26 cellular contexts compared by ENCODE assay signal in genomic region chr13:46546084-46546786, GRCh38.
"Had no signal": no experiment of that assay in that cellular context is flagged by ENCODE, and none has a peak within 500 bp of the region (broad histone marks: within the 10 kb centered on the region; RNA-seq: fewer than 3 reads in every experiment).

No MANE protein-coding gene starts in this region.

- H3K4me3 ChIP-seq: adrenal gland, SJSA1 had no signal

- DNase-seq: activated B cell treated with CpG ODN at 0.5 μM for 24 hours; activated CD4-positive, alpha-beta memory T cell treated with anti-CD3 and anti-CD28 coated beads, Interleukin-2, amount 10 ng/mL, durations not matched to agents 7 days and 5 days; activated CD4-positive, alpha-beta T cell treated with anti-CD3 and anti-CD28 coated beads, Interleukin-2, amount 50 U/mL, for 1 hour; activated CD8-positive, alpha-beta memory T cell treated with anti-CD3 and anti-CD28 coated beads, Interleukin-2, amount 50 U/mL, for 4 hours; activated naive CD4-positive, alpha-beta T cell treated with anti-CD3 and anti-CD28 coated beads, Interleukin-2, amount 50 U/mL, for 16 hours; activated naive CD8-positive, alpha-beta T cell treated with anti-CD3 and anti-CD28 coated beads, Interleukin-2, amount 10 ng/mL, durations not matched to agents 7 days and 5 days; adrenal gland; anterior cingulate cortex; cerebellar nuclear complex; Kasumi-1; KBM-7; NCI-H1092; NCI-H187; NCI-H2081; NCI-H2171; NCI-H2227 treated with DMSO at 0.1 percent for 48 hours; NCI-H446 treated with DMSO at 0.1 percent for 48 hours; NCI-H524 treated with DMSO at 0.1 percent for 48 hours; NK-92 treated with Interleukin-12 subunit alpha and Interleukin-12 subunit beta, amount 100 ng/mL, for 24 hours; OCI-M1; SHP77; T-helper 17 cell; T1000 had no signal

- H3K9me3 ChIP-seq: adrenal gland, SJSA1 had no signal

- H3K27ac ChIP-seq: adrenal gland, SJSA1 had no signal

- FAIRE-seq: TTC549 had no signal

- H3K4me1 ChIP-seq: SJSA1 had no signal

- H3K36me3 ChIP-seq: adrenal gland, SJSA1 had no signal

- H3K27me3 ChIP-seq: adrenal gland, SJSA1 had no signal

- ATAC-seq: Panc1, T-helper 17 cell had no signal
